In genomic region chr21:42685954-42686500, GRCh38 we compare ENCODE assay signal across 20 cellular contexts. TPM values are rescaled to one million over a fixed set of nuclear protein-coding genes. Genes with fewer than 3 reads are reported as not detected.
"Had no signal": no experiment of that assay in that cellular context is flagged by ENCODE, and none has a peak within 500 bp of the region (broad histone marks: within the 10 kb centered on the region; RNA-seq: fewer than 3 reads in every experiment).

No MANE protein-coding gene starts in this region.

- H3K27me3 Mint-ChIP-seq: stimulated activated naive CD8-positive, alpha-beta T cell treated with anti-CD3 and anti-CD28 coated beads, Interleukin-15, amount 100 ng/mL, for 72 hours had no signal

- H3K4me3 ChIP-seq: gastrocnemius medialis, heart left ventricle, left ventricle myocardium inferior, neural progenitor cell, ovary, psoas muscle, SJSA1, suprapubic skin had no signal

- H3K36me3 ChIP-seq: breast epithelium, gastrocnemius medialis, heart left ventricle, left ventricle myocardium inferior, neural progenitor cell, ovary, suprapubic skin had no signal

- ATAC-seq: esophagus mucosa, gastrocnemius medialis, heart left ventricle, psoas muscle, right cardiac atrium had no signal

- H3K4me3 Mint-ChIP-seq: neural progenitor cell had no signal

- H3K27ac ChIP-seq: breast epithelium, gastrocnemius medialis, heart left ventricle, left ventricle myocardium inferior, neural progenitor cell, ovary, psoas muscle, SJSA1, suprapubic skin had no signal

- H3K4me1 ChIP-seq: gastrocnemius medialis, neural progenitor cell, psoas muscle had no signal

- H3K27me3 ChIP-seq: breast epithelium, heart left ventricle, neural progenitor cell, ovary, SJSA1, suprapubic skin had no signal

- H3K27ac Mint-ChIP-seq: neural progenitor cell had no signal

- H3K9me3 ChIP-seq: breast epithelium, heart left ventricle, left ventricle myocardium inferior, ovary, psoas muscle, SJSA1, suprapubic skin had no signal

- DNase-seq: activated CD8-positive, alpha-beta memory T cell treated with anti-CD3 and anti-CD28 coated beads, Interleukin-2, amount 50 U/mL, for 4 hours; activated T-cell treated with anti-CD3 and anti-CD28 coated beads, Interleukin-2, amount 50 U/mL, for 48 hours; cerebellar nuclear complex; effector CD4-positive, alpha-beta T cell; gastrocnemius medialis; kidney glomerular epithelial cell; left ventricle myocardium inferior; mammary epithelial cell; ovary; stimulated activated CD4-positive, alpha-beta T cell treated with anti-CD3 and anti-CD28 coated beads, Interleukin-2, amount 100 ng/mL, for 24 hours; stimulated activated naive CD8-positive, alpha-beta T cell treated with anti-CD3 and anti-CD28 coated beads, Interleukin-15, amount 100 ng/mL, for 72 hours had no signal

- H3K9me3 Mint-ChIP-seq: stimulated activated naive CD8-positive, alpha-beta T cell treated with anti-CD3 and anti-CD28 coated beads, Interleukin-15, amount 100 ng/mL, for 72 hours had no signal

RNA-seq across cellular contexts. Expression of gene PDE9A, which starts 32.6 kb away (rescaled TPM):
- total RNA-seq: myocyte had no signal
